ENCODE assay signal across 1 cellular context in the genomic region with DNA sequence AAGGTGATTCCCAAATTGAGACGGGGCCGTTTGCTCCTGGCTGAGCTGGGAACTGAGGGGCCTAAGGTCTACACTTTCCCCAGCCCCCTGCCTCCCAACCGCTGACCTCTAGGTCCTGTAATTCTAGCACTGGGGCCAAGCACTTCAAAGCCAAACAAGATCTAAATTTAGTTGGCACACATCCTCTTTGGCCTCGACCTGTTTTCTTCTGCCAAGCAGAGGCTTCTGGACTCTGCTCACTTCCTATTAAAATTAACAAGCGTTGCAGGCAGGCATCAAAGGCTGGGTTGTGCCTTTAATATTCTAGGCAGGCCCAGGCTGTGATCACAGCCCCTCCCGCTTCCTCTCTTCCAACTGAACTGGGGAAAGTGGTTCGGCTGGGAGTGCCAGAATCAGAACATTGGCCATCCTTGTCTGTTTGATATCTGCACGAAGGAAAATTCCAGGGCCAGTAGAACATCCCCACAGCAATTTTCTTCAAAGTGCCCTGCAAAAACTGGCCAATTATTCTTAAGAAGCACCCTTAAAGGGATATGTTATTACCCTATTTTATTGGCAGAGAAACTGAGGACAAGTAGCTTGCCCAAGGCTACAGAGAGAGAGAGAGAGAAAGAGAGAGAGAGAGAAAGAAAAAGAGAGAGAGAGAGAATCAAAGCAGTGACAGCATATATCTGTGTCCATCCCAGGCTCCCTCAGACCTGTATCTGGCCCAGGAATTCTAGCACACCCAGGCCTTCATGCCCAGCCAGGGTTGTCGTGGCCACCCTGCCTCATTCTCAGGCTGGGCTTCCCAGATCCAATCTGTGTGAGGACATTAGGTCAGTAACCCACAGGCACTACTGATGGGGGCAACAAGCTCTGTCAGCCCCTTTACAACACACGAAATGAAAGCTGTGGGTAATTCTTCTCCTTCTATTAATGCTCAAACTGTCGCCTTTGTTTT.
TF ChIP-seq lines count a peak whose summit lies in the region.

No MANE protein-coding gene starts in this region.

TF ChIP-seq in GM23338, 12 proteins besides CTCF, POLR2A, EP300 and RAD21 (continued from another document):
- TF ChIP-seq, protein P1, sequence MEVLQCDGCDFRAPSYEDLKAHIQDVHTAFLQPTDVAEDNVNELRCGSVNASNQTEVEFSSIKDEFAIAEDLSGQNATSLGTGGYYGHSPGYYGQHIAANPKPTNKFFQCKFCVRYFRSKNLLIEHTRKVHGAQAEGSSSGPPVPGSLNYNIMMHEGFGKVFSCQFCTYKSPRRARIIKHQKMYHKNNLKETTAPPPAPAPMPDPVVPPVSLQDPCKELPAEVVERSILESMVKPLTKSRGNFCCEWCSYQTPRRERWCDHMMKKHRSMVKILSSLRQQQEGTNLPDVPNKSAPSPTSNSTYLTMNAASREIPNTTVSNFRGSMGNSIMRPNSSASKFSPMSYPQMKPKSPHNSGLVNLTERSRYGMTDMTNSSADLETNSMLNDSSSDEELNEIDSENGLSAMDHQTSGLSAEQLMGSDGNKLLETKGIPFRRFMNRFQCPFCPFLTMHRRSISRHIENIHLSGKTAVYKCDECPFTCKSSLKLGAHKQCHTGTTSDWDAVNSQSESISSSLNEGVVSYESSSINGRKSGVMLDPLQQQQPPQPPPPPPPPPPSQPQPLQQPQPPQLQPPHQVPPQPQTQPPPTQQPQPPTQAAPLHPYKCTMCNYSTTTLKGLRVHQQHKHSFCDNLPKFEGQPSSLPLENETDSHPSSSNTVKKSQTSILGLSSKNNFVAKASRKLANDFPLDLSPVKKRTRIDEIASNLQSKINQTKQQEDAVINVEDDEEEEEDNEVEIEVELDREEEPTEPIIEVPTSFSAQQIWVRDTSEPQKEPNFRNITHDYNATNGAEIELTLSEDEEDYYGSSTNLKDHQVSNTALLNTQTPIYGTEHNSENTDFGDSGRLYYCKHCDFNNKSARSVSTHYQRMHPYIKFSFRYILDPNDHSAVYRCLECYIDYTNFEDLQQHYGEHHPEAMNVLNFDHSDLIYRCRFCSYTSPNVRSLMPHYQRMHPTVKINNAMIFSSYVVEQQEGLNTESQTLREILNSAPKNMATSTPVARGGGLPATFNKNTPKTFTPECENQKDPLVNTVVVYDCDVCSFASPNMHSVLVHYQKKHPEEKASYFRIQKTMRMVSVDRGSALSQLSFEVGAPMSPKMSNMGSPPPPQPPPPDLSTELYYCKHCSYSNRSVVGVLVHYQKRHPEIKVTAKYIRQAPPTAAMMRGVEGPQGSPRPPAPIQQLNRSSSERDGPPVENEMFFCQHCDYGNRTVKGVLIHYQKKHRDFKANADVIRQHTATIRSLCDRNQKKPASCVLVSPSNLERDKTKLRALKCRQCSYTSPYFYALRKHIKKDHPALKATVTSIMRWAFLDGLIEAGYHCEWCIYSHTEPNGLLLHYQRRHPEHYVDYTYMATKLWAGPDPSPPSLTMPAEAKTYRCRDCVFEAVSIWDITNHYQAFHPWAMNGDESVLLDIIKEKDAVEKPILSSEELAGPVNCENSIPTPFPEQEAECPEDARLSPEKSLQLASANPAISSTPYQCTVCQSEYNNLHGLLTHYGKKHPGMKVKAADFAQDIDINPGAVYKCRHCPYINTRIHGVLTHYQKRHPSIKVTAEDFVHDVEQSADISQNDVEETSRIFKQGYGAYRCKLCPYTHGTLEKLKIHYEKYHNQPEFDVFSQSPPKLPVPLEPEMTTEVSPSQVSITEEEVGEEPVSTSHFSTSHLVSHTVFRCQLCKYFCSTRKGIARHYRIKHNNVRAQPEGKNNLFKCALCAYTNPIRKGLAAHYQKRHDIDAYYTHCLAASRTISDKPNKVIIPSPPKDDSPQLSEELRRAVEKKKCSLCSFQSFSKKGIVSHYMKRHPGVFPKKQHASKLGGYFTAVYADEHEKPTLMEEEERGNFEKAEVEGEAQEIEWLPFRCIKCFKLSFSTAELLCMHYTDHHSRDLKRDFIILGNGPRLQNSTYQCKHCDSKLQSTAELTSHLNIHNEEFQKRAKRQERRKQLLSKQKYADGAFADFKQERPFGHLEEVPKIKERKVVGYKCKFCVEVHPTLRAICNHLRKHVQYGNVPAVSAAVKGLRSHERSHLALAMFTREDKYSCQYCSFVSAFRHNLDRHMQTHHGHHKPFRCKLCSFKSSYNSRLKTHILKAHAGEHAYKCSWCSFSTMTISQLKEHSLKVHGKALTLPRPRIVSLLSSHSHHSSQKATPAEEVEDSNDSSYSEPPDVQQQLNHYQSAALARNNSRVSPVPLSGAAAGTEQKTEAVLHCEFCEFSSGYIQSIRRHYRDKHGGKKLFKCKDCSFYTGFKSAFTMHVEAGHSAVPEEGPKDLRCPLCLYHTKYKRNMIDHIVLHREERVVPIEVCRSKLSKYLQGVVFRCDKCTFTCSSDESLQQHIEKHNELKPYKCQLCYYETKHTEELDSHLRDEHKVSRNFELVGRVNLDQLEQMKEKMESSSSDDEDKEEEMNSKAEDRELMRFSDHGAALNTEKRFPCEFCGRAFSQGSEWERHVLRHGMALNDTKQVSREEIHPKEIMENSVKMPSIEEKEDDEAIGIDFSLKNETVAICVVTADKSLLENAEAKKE (CRISPR knock-in tag; IDR thresholded peaks at IDR 0.05) = no peak
- TF ChIP-seq EZH2phosphoT487 (IDR thresholded peaks at IDR 0.05; ENCODE audit: unreplicated experiment) (no peak), REST (IDR thresholded peaks at IDR 0.05; ENCODE audit: unreplicated experiment) (no peak), EZH2 (IDR thresholded peaks at IDR 0.05; ENCODE audit: low read depth, unreplicated experiment) (no peak), ZNF114 (CRISPR knock-in tag; IDR thresholded peaks at IDR 0.05) (no peak)
